In genomic region chr11:66607126-66607834, GRCh38 we compare ENCODE assay signal across 1 cellular context.
TF ChIP-seq lines count a peak whose summit lies in the region.

No MANE protein-coding gene starts in this region.

TF ChIP-seq in HepG2, 621 proteins besides CTCF, POLR2A, EP300 and RAD21 (continued from another document and continues in another):
- TF ChIP-seq ZNF691 (CRISPR knock-in tag; IDR thresholded peaks at IDR 0.05; ENCODE audit: borderline replicate concordance, low read depth): no peak
- no peak for TF ChIP-seq RBM39 (IDR thresholded peaks at IDR 0.05; ENCODE audit: low read depth, low read length, poor library complexity, severe bottlenecking)
- TF ChIP-seq ZKSCAN5 (CRISPR knock-in tag; IDR thresholded peaks at IDR 0.05): no peak
- TF ChIP-seq DPF2 (CRISPR knock-in tag; IDR thresholded peaks at IDR 0.05; ENCODE audit: borderline replicate concordance, low read depth): no peak
- no peak for TF ChIP-seq ZBTB44 (CRISPR knock-in tag; IDR thresholded peaks at IDR 0.05)
- TF ChIP-seq NR2F2 (IDR thresholded peaks at IDR 0.05; ENCODE audit: borderline replicate concordance, low read depth): no peak
- TF ChIP-seq HNF4G (IDR thresholded peaks at IDR 0.05; ENCODE audit: borderline replicate concordance, low read depth, low read length): peak; percentile 70
- 0 out of 2 replicates have a peak, but pooled peaks have one; percentile 38 for TF ChIP-seq HNF4G (CRISPR knock-in tag; IDR thresholded peaks at IDR 0.05; ENCODE audit: borderline replicate concordance, low read depth)
- TF ChIP-seq ZNF75D (CRISPR knock-in tag; IDR thresholded peaks at IDR 0.05; ENCODE audit: borderline replicate concordance): no peak
- no peak for TF ChIP-seq ATRX (CRISPR knock-in tag; IDR thresholded peaks at IDR 0.05; ENCODE audit: borderline replicate concordance)
- no peak for TF ChIP-seq ZBTB37 (CRISPR knock-in tag; IDR thresholded peaks at IDR 0.05)
- no peak for TF ChIP-seq SMARCE1 (IDR thresholded peaks at IDR 0.05; ENCODE audit: borderline replicate concordance)
- no peak for TF ChIP-seq ZNF232 (CRISPR knock-in tag; IDR thresholded peaks at IDR 0.05; ENCODE audit: borderline replicate concordance)
- TF ChIP-seq ZNF749 (CRISPR knock-in tag; IDR thresholded peaks at IDR 0.05; ENCODE audit: borderline replicate concordance): no peak
- TF ChIP-seq SOX13 (IDR thresholded peaks at IDR 0.05): no peak
- peak in 1 of 2 experiments; percentile 40; a peak in 2 of 4 replicates for TF ChIP-seq SOX13 (CRISPR knock-in tag; conservative IDR thresholded peaks at IDR 0.05 in 1 of 2, IDR thresholded peaks at IDR 0.05 in 1 of 2)
- peak; percentile 81; the same call in 1 of the 2 replicates for TF ChIP-seq HNRNPL (IDR thresholded peaks at IDR 0.05; ENCODE audit: low read depth, low read length)
- TF ChIP-seq ATF7 (IDR thresholded peaks at IDR 0.05): no peak
- TF ChIP-seq ATF7 (CRISPR knock-in tag; IDR thresholded peaks at IDR 0.05): no peak
- peak; percentile 38; the same call in 1 of the 2 replicates for TF ChIP-seq THAP11 (CRISPR knock-in tag; IDR thresholded peaks at IDR 0.05)
- no peak for TF ChIP-seq PTBP1 (IDR thresholded peaks at IDR 0.05; ENCODE audit: low read depth, low read length, poor library complexity, severe bottlenecking)
- no peak for TF ChIP-seq ZNF547 (CRISPR knock-in tag; IDR thresholded peaks at IDR 0.05)
- TF ChIP-seq ZKSCAN8 (CRISPR knock-in tag; IDR thresholded peaks at IDR 0.05; ENCODE audit: borderline replicate concordance): no peak
- TF ChIP-seq ZBTB1 (CRISPR knock-in tag; IDR thresholded peaks at IDR 0.05; ENCODE audit: borderline replicate concordance): no peak
- no peak for TF ChIP-seq JUN (CRISPR knock-in tag; IDR thresholded peaks at IDR 0.05)
- no peak for TF ChIP-seq ZNF326 (CRISPR knock-in tag; IDR thresholded peaks at IDR 0.05; ENCODE audit: borderline replicate concordance)
- 0 out of 2 replicates have a peak, but pooled peaks have one; percentile 22 for TF ChIP-seq CREM (IDR thresholded peaks at IDR 0.05)
- TF ChIP-seq CREM (CRISPR knock-in tag; IDR thresholded peaks at IDR 0.05): no peak
- no peak for TF ChIP-seq ZNF350 (CRISPR knock-in tag; IDR thresholded peaks at IDR 0.05; ENCODE audit: borderline replicate concordance, low read depth)
- TF ChIP-seq GZF1 (CRISPR knock-in tag; IDR thresholded peaks at IDR 0.05): no peak
- no peak for TF ChIP-seq ARID3A (IDR thresholded peaks at IDR 0.05; ENCODE audit: low read depth, low read length)
- TF ChIP-seq SKIL (CRISPR knock-in tag; IDR thresholded peaks at IDR 0.05; ENCODE audit: borderline replicate concordance): no peak
- peak; percentile 6; the same call in 1 of the 2 replicates for TF ChIP-seq STAG1 (CRISPR knock-in tag; IDR thresholded peaks at IDR 0.05)
- TF ChIP-seq ZNF224 (CRISPR knock-in tag; IDR thresholded peaks at IDR 0.05): no peak
- TF ChIP-seq SP140L (CRISPR knock-in tag; IDR thresholded peaks at IDR 0.05; ENCODE audit: borderline replicate concordance): no peak
- TF ChIP-seq ZNF432 (CRISPR knock-in tag; IDR thresholded peaks at IDR 0.05; ENCODE audit: borderline replicate concordance): no peak
- no peak for TF ChIP-seq LRRFIP1 (CRISPR knock-in tag; conservative IDR thresholded peaks at IDR 0.05)
- TF ChIP-seq CEBPB (IDR thresholded peaks at IDR 0.05; ENCODE audit: borderline replicate concordance, low read depth, low read length): peak; percentile 55
- no peak for TF ChIP-seq FIP1L1 (IDR thresholded peaks at IDR 0.05; ENCODE audit: borderline replicate concordance, insufficient read depth, low read depth, low read length)
- no peak for TF ChIP-seq ZNF512 (CRISPR knock-in tag; IDR thresholded peaks at IDR 0.05)
- no peak for TF ChIP-seq ZNF550 (CRISPR knock-in tag; IDR thresholded peaks at IDR 0.05; ENCODE audit: borderline replicate concordance)
- TF ChIP-seq AHDC1 (CRISPR knock-in tag; IDR thresholded peaks at IDR 0.05; ENCODE audit: borderline replicate concordance): no peak
- TF ChIP-seq ZNF292 (CRISPR knock-in tag; IDR thresholded peaks at IDR 0.05; ENCODE audit: borderline replicate concordance, low read depth): peak; percentile 31; the same call in 1 of the 2 replicates
- no peak for TF ChIP-seq XBP1 (CRISPR knock-in tag; IDR thresholded peaks at IDR 0.05)
- TF ChIP-seq ISX (CRISPR knock-in tag; conservative IDR thresholded peaks at IDR 0.05): no peak
- no peak for TF ChIP-seq ZNF230 (CRISPR knock-in tag; IDR thresholded peaks at IDR 0.05)
